22 cellular contexts compared by ENCODE assay signal in genomic region chr16:50517450-50518252, GRCh38. TPM values are rescaled to one million over a fixed set of nuclear protein-coding genes. Genes with fewer than 3 reads are reported as not detected.
"Had no signal": no experiment of that assay in that cellular context is flagged by ENCODE, and none has a peak within 500 bp of the region (broad histone marks: within the 10 kb centered on the region; RNA-seq: fewer than 3 reads in every experiment).

No MANE protein-coding gene starts in this region.

- FAIRE-seq: keratinocyte had no signal

- H3K27ac ChIP-seq: esophagus squamous epithelium, gastroesophageal sphincter, neutrophil, right atrium auricular region, testis, tibial nerve had no signal

- H3K9me3 ChIP-seq: neutrophil, testis had no signal

- DNase-seq: effector memory CD8-positive, alpha-beta T cell; esophagus squamous epithelium; foreskin fibroblast; glutamatergic neuron; left ventricle myocardium superior; mesenchymal stem cell; naive B cell; nephron progenitor cell; posterior cingulate gyrus; stimulated activated CD4-positive, alpha-beta T cell treated with anti-CD3 and anti-CD28 coated beads, Interleukin-4, amount 100 ng/mL, for 1 hour; testis had no signal

- H3K4me3 Mint-ChIP-seq: central memory CD8-positive, alpha-beta T cell; effector memory CD8-positive, alpha-beta T cell; nephron progenitor cell; stimulated activated memory B cell treated with anti-CD40 and anti-IgM and Interleukin-4, amounts not matched to agents 10 μg/mL and 1 μg/mL and 100 μg/mL, for 72 hours; stimulated activated naive CD8-positive, alpha-beta T cell treated with anti-CD3 and anti-CD28 coated beads, Interleukin-15, Interleukin-2, amounts not matched to agents 100 ng/mL and 50 ng/mL, for 24 hours had no signal

- H3K36me3 ChIP-seq: esophagus squamous epithelium, gastroesophageal sphincter, neutrophil, right atrium auricular region, tibial nerve had no signal

- ATAC-seq: effector memory CD8-positive, alpha-beta T cell; gastroesophageal sphincter; left ventricle myocardium superior; stimulated activated memory B cell treated with anti-CD40 and anti-IgM and Interleukin-4, amounts not matched to agents 10 μg/mL and 1 μg/mL and 100 μg/mL, for 72 hours had no signal

- H3K27me3 ChIP-seq: gastroesophageal sphincter, right atrium auricular region, testis had no signal

- H3K4me1 ChIP-seq: esophagus squamous epithelium, gastroesophageal sphincter, right atrium auricular region, testis, tibial nerve had no signal

- H3K4me3 ChIP-seq: esophagus squamous epithelium, gastroesophageal sphincter, lung, right atrium auricular region, smooth muscle cell, testis, tibial nerve had no signal

- H3K4me2 ChIP-seq: smooth muscle cell had no signal

- H3K4me1 Mint-ChIP-seq: central memory CD8-positive, alpha-beta T cell; naive B cell; stimulated activated memory B cell treated with anti-CD40 and anti-IgM and Interleukin-4, amounts not matched to agents 10 μg/mL and 1 μg/mL and 100 μg/mL, for 72 hours had no signal

- H3K27ac Mint-ChIP-seq: effector memory CD8-positive, alpha-beta T cell; nephron progenitor cell; stimulated activated memory B cell treated with anti-CD40 and anti-IgM and Interleukin-4, amounts not matched to agents 10 μg/mL and 1 μg/mL and 100 μg/mL, for 72 hours; stimulated activated naive CD8-positive, alpha-beta T cell treated with anti-CD3 and anti-CD28 coated beads, Interleukin-15, Interleukin-2, amounts not matched to agents 100 ng/mL and 50 ng/mL, for 24 hours had no signal

RNA-seq across cellular contexts. Expression of gene NKD1, which starts 30.5 kb away (rescaled TPM):
- total RNA-seq: epithelial cell of proximal tubule had no signal
